Comparison of ENCODE assay signal across 8 cellular contexts in the genomic region with DNA sequence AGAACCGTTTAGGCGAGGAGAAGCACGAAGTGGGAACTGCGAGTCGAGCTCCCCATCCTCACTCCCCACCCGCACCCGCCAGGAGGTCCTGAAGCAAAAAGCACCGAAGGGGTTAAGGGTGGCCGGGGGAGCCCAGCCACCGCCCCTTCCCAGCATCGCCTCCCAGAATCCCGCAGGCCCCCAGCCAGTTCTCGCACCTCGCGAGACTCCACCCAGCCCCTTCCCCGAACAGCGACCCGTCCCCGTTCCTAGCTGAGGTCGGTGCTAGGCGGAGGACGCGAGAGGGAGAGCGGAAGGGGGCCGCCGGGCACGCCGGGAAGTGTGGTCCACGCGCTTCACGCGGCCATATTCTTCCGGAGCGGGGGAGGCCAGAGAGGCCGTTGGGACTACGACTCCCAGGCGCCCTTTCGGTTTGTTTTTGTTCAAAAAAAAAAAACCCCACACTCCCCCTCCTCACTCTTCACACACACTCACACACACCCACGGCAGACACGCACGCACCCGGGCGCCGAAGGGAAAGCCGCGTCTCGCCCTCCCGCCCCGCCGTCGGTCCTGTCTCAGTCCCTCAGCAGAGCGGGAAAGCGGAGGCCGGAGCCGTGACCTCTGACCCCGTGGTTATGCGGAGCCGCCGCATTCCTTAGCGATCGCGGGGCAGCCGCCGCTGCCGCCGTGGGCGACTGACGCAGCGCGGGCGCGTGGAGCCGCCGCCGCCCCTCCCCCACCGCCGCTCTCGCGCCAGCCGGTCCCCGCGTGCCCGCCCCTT. TPM values are rescaled to one million over a fixed set of nuclear protein-coding genes. Genes with fewer than 3 reads are reported as not detected.
DNase-seq lines count a peak whose midpoint lies in the region; ATAC-seq, FAIRE-seq and TF ChIP-seq lines count a peak whose summit lies in the region.

A gene (plus strand): TSS at position 463 of the 763 bp plus-strand sequence. CDS start 445 bp downstream, outside the sequence.

- peak within 1 kb of the TSS; percentile 94 for H3K9ac ChIP-seq in HepG2 (ENCODE audit: insufficient read depth, low read depth, low read length)

- H3K79me2 ChIP-seq in HepG2 (ENCODE audit: insufficient read depth, low read length): peaks cover 46% of the 10 kb centered on the region

- ATAC-seq in GM19372 (IDR thresholded peaks at IDR 0.05; ENCODE audit: low read depth, unreplicated experiment) (peak; percentile 62), HG03565 (IDR thresholded peaks at IDR 0.05; ENCODE audit: unreplicated experiment) (peak; percentile 48), HepG2 (peak; percentile 92)

- no peaks in the 10 kb centered on the region for H3K9me3 ChIP-seq in HepG2 (ENCODE audit: low read length)

- TF ChIP-seq CTCF in C4-2B (conservative IDR thresholded peaks at IDR 0.05) (no peak), HepG2 (CRISPR knock-in tag; IDR thresholded peaks at IDR 0.05) (peak; percentile 56)

- peak within 1 kb of the TSS; percentile 91 for H2AFZ ChIP-seq in HepG2 (ENCODE audit: low read length)

- intact Hi-C loops in HepG2 (cut with micrococcal nuclease; ENCODE audit: unreplicated experiment): loop anchor here (5.0 kb wide), 2 partner anchors 81 to 124 kb away; a partner anchor contains a TSS

- POLR2A ChIA-PET in HepG2 (lab: Yijun Ruan, JAX): interaction anchor here (0.6 to 5.3 kb wide), 23 partner anchors 9 to 164 kb away, joined by 3 to 36 read pairs (median 5); no protein-coding TSS in a partner anchor

- TF ChIP-seq POLR2A in HepG2 (IDR thresholded peaks at IDR 0.05; ENCODE audit: insufficient read depth in 1 of 2, low read depth in 2 of 2, low read length in 2 of 2): peak; percentile 47 to 82

- H3K36me3 ChIP-seq in HepG2 (replicated peaks in 1 of 2; ENCODE audit: control insufficient read depth in 1 of 2, insufficient read depth in 2 of 2, low read length in 2 of 2): no peaks in the 10 kb centered on the region

- H3K27ac ChIP-seq in C4-2B (peak within 1 kb of the TSS; percentile 88), HepG2 (ENCODE audit: extremely low read length, insufficient read depth, low read length) (peak within 1 kb of the TSS; percentile 85)

- peak; percentile 80 for FAIRE-seq in HepG2 (lab: Jason Lieb, UNC)

- TF ChIP-seq EP300 in HepG2 (IDR thresholded peaks at IDR 0.05; ENCODE audit: low read depth in 2 of 2, low read length in 2 of 2) (peak; percentile 66 to 82), HepG2 (CRISPR knock-in tag; IDR thresholded peaks at IDR 0.05; ENCODE audit: borderline replicate concordance) (peak; percentile 47; the same call in 1 of the 2 replicates)

- peaks cover 70% of the 10 kb centered on the region for H3K4me1 ChIP-seq in HepG2 (ENCODE audit: insufficient read depth, low read length)

- H3K27me3 ChIP-seq in HepG2 (ENCODE audit: control insufficient read depth in 1 of 2, insufficient read depth in 2 of 2, low read length in 2 of 2): no peaks in the 10 kb centered on the region; a peak in 1 of 5 replicates

- in situ Hi-C loops in HepG2 (cut with HindIII; ENCODE audit: extremely low pct_ligation_motif_present, low pct_unique_long_range_greater_than_20kb): no loop called here

- BruUV-seq in HepG2 (replicated peaks; lab: Mats Ljungman, UMichigan): no TSS peak

- peak; percentile 97 for DNase-seq in NCI-H774 (lab: John Stamatoyannopoulos, UW)
- peak; percentile 94 to 95 for DNase-seq in activated CD4-positive, alpha-beta T cell treated with anti-CD3 and anti-CD28 coated beads, Interleukin-2, amount 50 U/mL, for 4 hours
- peak; percentile 98 for DNase-seq in dermis blood vessel endothelial cell
- peak; percentile 99 for DNase-seq in HepG2 (ENCODE audit: low spot score)
- DNase-seq in stimulated activated CD4-positive, alpha-beta T cell treated with anti-CD3 and anti-CD28 coated beads, Interleukin-4, amount 100 ng/mL, for 1 hour: peak; percentile 94

- CTCF ChIA-PET in HepG2 (lab: Yijun Ruan, JAX; ENCODE audit: low intra/inter-chr PET ratio, low total read pairs): no interaction called here

- H3K4me3 ChIP-seq in HepG2 (replicated peaks in 1 of 3; ENCODE audit: insufficient read depth in 1 of 3, low read depth in 2 of 3, low read length in 3 of 3): peak within 1 kb of the TSS; percentile 79 to 95 (median 89)

- H4K20me1 ChIP-seq in HepG2 (ENCODE audit: insufficient read depth, low read length): peaks cover 43% of the 10 kb centered on the region

- TF ChIP-seq RAD21 in HepG2 (CRISPR knock-in tag; IDR thresholded peaks at IDR 0.05): peak; percentile 49

- WGBS in HepG2 (ENCODE audit: low lambda C conversion rate): 2% methylated on average over 59 of the region's 83 CpGs

- H3K4me2 ChIP-seq in HepG2 (ENCODE audit: low read depth, low read length): peak within 1 kb of the TSS; percentile 93

TF ChIP-seq in HepG2, 621 proteins besides CTCF, POLR2A, EP300 and RAD21 (continues in another document):
- TF ChIP-seq ZNF432 (CRISPR knock-in tag; IDR thresholded peaks at IDR 0.05; ENCODE audit: borderline replicate concordance) (no peak), ZNF746 (CRISPR knock-in tag; IDR thresholded peaks at IDR 0.05) (peak; percentile 77), HNRNPL (IDR thresholded peaks at IDR 0.05; ENCODE audit: low read depth, low read length) (peak; percentile 89), U2AF2 (IDR thresholded peaks at IDR 0.05; ENCODE audit: low read depth, low read length) (no peak), LCORL (IDR thresholded peaks at IDR 0.05) (no peak), LCORL (CRISPR knock-in tag; IDR thresholded peaks at IDR 0.05) (peak; percentile 96)
- TF ChIP-seq, protein P1, sequence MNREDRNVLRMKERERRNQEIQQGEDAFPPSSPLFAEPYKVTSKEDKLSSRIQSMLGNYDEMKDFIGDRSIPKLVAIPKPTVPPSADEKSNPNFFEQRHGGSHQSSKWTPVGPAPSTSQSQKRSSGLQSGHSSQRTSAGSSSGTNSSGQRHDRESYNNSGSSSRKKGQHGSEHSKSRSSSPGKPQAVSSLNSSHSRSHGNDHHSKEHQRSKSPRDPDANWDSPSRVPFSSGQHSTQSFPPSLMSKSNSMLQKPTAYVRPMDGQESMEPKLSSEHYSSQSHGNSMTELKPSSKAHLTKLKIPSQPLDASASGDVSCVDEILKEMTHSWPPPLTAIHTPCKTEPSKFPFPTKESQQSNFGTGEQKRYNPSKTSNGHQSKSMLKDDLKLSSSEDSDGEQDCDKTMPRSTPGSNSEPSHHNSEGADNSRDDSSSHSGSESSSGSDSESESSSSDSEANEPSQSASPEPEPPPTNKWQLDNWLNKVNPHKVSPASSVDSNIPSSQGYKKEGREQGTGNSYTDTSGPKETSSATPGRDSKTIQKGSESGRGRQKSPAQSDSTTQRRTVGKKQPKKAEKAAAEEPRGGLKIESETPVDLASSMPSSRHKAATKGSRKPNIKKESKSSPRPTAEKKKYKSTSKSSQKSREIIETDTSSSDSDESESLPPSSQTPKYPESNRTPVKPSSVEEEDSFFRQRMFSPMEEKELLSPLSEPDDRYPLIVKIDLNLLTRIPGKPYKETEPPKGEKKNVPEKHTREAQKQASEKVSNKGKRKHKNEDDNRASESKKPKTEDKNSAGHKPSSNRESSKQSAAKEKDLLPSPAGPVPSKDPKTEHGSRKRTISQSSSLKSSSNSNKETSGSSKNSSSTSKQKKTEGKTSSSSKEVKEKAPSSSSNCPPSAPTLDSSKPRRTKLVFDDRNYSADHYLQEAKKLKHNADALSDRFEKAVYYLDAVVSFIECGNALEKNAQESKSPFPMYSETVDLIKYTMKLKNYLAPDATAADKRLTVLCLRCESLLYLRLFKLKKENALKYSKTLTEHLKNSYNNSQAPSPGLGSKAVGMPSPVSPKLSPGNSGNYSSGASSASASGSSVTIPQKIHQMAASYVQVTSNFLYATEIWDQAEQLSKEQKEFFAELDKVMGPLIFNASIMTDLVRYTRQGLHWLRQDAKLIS (CRISPR knock-in tag; IDR thresholded peaks at IDR 0.05): peak; percentile 89; the same call in 1 of the 2 replicates
- TF ChIP-seq, protein P2, sequence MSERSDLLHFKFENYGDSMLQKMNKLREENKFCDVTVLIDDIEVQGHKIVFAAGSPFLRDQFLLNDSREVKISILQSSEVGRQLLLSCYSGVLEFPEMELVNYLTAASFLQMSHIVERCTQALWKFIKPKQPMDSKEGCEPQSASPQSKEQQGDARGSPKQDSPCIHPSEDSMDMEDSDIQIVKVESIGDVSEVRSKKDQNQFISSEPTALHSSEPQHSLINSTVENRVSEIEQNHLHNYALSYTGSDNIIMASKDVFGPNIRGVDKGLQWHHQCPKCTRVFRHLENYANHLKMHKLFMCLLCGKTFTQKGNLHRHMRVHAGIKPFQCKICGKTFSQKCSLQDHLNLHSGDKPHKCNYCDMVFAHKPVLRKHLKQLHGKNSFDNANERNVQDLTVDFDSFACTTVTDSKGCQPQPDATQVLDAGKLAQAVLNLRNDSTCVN (CRISPR knock-in tag; IDR thresholded peaks at IDR 0.05; ENCODE audit: borderline replicate concordance): peak; percentile 92

RNA-seq across cellular contexts. Expression of the gene that starts here (rescaled TPM):
- total RNA-seq in dermis blood vessel endothelial cell (53.4 and 62.1 TPM in 2 replicates), HepG2 (2016; rRNA removed; fragmentation: Illumina TruSeq; extraction: Trizol) (47.3 and 62.1 TPM in 2 replicates)
- total RNA-seq in HepG2 (2016; cell fraction: cytosol; rRNA removed; fragmentation: Illumina TruSeq; extraction: Trizol; ENCODE audit: low read depth): 105 and 126 TPM in 2 replicates
- 44.0 and 55.9 TPM in 2 replicates for total RNA-seq in HepG2 (2016; cell fraction: insoluble cytoplasmic fraction; rRNA removed; fragmentation: Illumina TruSeq; extraction: Trizol)
- total RNA-seq in HepG2 (2016; cell fraction: membrane; rRNA removed; fragmentation: Illumina TruSeq; extraction: Trizol): 30.9 and 35.4 TPM in 2 replicates
- total RNA-seq in HepG2 (2016; cell fraction: nucleus; rRNA removed; fragmentation: Illumina TruSeq; extraction: Trizol): 122 and 129 TPM in 2 replicates
- polyA plus RNA-seq in HepG2 (2011; rRNA removed): 74.8 and 87.6 TPM in 2 replicates
- 40.1 and 42.6 TPM in 2 replicates for polyA plus RNA-seq in HepG2 (2011; cell fraction: cytosol; rRNA removed)
- 375 and 376 TPM in 2 replicates for polyA plus RNA-seq in HepG2 (2011; cell fraction: nucleus; rRNA removed)
- polyA plus RNA-seq in HepG2 (2012): 81.3 and 96.1 TPM in 2 replicates
- 26.1 and 28.4 TPM in 2 replicates for polyA plus RNA-seq in HepG2 (2016; cell fraction: cytosol; fragmentation: Illumina TruSeq; extraction: Trizol; ENCODE audit: low read depth)
- polyA plus RNA-seq in HepG2 (2016; cell fraction: insoluble cytoplasmic fraction; fragmentation: Illumina TruSeq; extraction: Trizol; ENCODE audit: low read depth): 37.0 and 39.4 TPM in 2 replicates
- 24.4 and 25.2 TPM in 2 replicates for polyA plus RNA-seq in HepG2 (2016; cell fraction: membrane; fragmentation: Illumina TruSeq; extraction: Trizol; ENCODE audit: low read depth)
- 241 and 272 TPM in 2 replicates for polyA plus RNA-seq in HepG2 (2016; cell fraction: nucleus; fragmentation: Illumina TruSeq; extraction: Trizol; ENCODE audit: insufficient read depth, low read depth)
- polyA minus RNA-seq in HepG2 (2011; rRNA and poly(A)+ RNA removed; ENCODE audit: low replicate concordance): 94.1 and 144 TPM in 2 replicates
- 66.7 and 75.3 TPM in 2 replicates for polyA minus RNA-seq in HepG2 (2011; cell fraction: cytosol; rRNA and poly(A)+ RNA removed)
- 263 and 294 TPM in 2 replicates for polyA minus RNA-seq in HepG2 (2011; cell fraction: nucleus; rRNA and poly(A)+ RNA removed)

Comparison
In these comparisons a context has a peak if more than half of its experiments do, and no peak if none do; other contexts are left out.
1. Peak in every context shown above with its lines: DNase-seq, ATAC-seq, H3K4me3 ChIP-seq and H3K27ac ChIP-seq.